13 cellular contexts compared by ENCODE assay signal in the genomic region with DNA sequence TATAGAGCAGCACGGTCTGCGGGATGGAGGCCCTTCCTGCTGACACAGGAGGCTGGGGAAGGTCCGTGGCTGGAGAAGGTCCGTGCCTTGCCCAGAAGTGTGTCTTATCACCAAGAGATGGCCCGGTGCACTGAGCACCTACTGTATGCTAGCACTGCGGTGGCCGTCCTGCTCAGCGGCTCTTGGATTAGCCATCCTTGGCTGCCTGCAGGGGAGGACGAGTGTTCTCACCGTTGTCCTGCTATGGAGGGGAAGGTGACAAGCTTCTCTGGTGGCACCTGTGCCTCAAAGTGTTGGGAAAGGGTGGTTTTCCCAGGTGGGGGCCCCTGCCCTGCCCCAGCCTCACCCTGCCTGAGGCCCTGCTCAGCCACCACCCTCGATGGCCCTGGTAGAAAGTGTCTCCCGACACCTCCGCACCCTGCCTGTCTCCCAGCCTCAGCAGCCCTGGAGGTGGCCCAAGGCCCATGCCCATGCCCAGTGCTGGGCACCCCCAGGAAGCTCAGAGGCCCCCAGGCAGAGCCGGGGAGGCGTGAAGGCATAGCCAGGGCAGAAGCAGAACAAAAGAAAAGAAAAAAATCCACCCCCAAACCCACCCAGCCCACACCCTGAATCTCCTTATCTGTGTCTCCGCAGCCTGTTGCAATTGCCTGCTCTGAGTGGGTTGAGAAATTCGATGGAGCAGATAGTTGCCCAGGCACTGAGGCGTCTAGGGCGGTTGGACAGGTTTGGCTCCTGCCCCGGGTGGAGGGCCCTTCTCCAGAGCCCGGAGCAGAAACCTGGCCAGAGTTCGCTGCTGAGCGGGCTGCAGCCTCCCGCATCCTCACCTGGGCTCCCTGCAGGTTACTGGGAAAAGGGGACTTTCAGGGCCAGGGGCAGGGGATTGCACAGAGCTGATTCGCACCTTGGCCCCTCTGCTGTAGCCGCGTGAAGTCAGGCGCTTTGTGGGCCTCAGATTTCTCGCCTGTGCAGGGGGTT. TPM values are rescaled to one million over a fixed set of nuclear protein-coding genes. Genes with fewer than 3 reads are reported as not detected.
DNase-seq lines count a peak whose midpoint lies in the region; ATAC-seq and TF ChIP-seq lines count a peak whose summit lies in the region.
"Had no signal": no experiment of that assay in that cellular context is flagged by ENCODE, and none has a peak within 500 bp of the region (broad histone marks: within the 10 kb centered on the region; RNA-seq: fewer than 3 reads in every experiment).

No MANE protein-coding gene starts in this region.

- H3K9me3 ChIP-seq in liver (ENCODE audit: control insufficient read depth in 4 of 4, low read length in 3 of 4) (no peaks in the 10 kb centered on the region), upper lobe of right lung (no peaks in the 10 kb centered on the region)
- H3K9me3 ChIP-seq: uterus had no signal

- no peak for TF ChIP-seq RAD21 in liver (IDR thresholded peaks at IDR 0.05)

- H3K36me3 ChIP-seq in liver (ENCODE audit: control insufficient read depth in 4 of 4, insufficient read depth in 3 of 4, low read depth in 1 of 4, low read length in 3 of 4), result no peaks in the 10 kb centered on the region
- no peaks in the 10 kb centered on the region for H3K36me3 ChIP-seq in upper lobe of right lung
- H3K36me3 ChIP-seq: uterus had no signal

- peak overlapping the region in 3 of 5 experiments; percentile 43 to 90 (median 45) for H3K27ac Mint-ChIP-seq in brain
- H3K27ac Mint-ChIP-seq in activated naive CD4-positive, alpha-beta T cell treated with anti-CD3 and anti-CD28 coated beads, Interleukin-2, amount 50 U/mL, for 72 hours, result no peak overlapping the region
- H3K27ac Mint-ChIP-seq: activated CD4-positive, alpha-beta T cell treated with anti-CD3 and anti-CD28 coated beads for 36 hours had no signal

- peak overlapping the region; percentile 20 to 47 for H3K9ac ChIP-seq in liver (ENCODE audit: low read depth in 1 of 2, low read length in 2 of 2)

- H3K4me1 Mint-ChIP-seq in brain, result peaks cover 49% of the 10 kb centered on the region
- H3K4me1 Mint-ChIP-seq: activated CD4-positive, alpha-beta T cell treated with anti-CD3 and anti-CD28 coated beads for 36 hours had no signal

- DNase-seq in LNCaP clone FGC (ENCODE audit: low read depth), result peak; percentile 84
- DNase-seq in upper lobe of right lung, result peak; percentile 89
- no peak for DNase-seq in activated naive CD4-positive, alpha-beta T cell treated with anti-CD3 and anti-CD28 coated beads, Interleukin-2, amount 50 U/mL, for 72 hours (ENCODE audit: low spot score in 2 of 2)
- DNase-seq: activated CD4-positive, alpha-beta T cell treated with anti-CD3 and anti-CD28 coated beads for 36 hours; activated effector memory CD4-positive, alpha-beta T cell treated with Interleukin-2 at 50 U/mL for 16 hours; mesenchymal stem cell; NCI-H2107 had no signal

- H3K9me3 Mint-ChIP-seq in brain, result no peaks in the 10 kb centered on the region
- no peaks in the 10 kb centered on the region for H3K9me3 Mint-ChIP-seq in activated naive CD4-positive, alpha-beta T cell treated with anti-CD3 and anti-CD28 coated beads, Interleukin-2, amount 50 U/mL, for 72 hours

- TF ChIP-seq CTCF in LNCaP clone FGC (IDR thresholded peaks at IDR 0.05; ENCODE audit: control insufficient read depth, extremely low read depth, insufficient read depth), result no peak
- no peak for TF ChIP-seq CTCF in brain (conservative IDR thresholded peaks at IDR 0.05)
- no peak for TF ChIP-seq CTCF in liver (IDR thresholded peaks at IDR 0.05; ENCODE audit: low read depth, low read length, missing input control)
- no peak for TF ChIP-seq CTCF in upper lobe of right lung (IDR thresholded peaks at IDR 0.05)

- peaks cover 1% of the 10 kb centered on the region for H3K27me3 Mint-ChIP-seq in brain
- H3K27me3 Mint-ChIP-seq: activated CD4-positive, alpha-beta T cell treated with anti-CD3 and anti-CD28 coated beads for 36 hours had no signal

- no peaks in the 10 kb centered on the region for H3K36me3 Mint-ChIP-seq in brain
- no peaks in the 10 kb centered on the region for H3K36me3 Mint-ChIP-seq in activated naive CD4-positive, alpha-beta T cell treated with anti-CD3 and anti-CD28 coated beads, Interleukin-2, amount 50 U/mL, for 72 hours

- ATAC-seq in upper lobe of right lung, result peak; percentile 69
- ATAC-seq in activated naive CD4-positive, alpha-beta T cell treated with anti-CD3 and anti-CD28 coated beads, Interleukin-2, amount 50 U/mL, for 72 hours, result no peak
- ATAC-seq in GM18498 (IDR thresholded peaks at IDR 0.05; ENCODE audit: unreplicated experiment), result no peak
- ATAC-seq in GM21576 (IDR thresholded peaks at IDR 0.05; ENCODE audit: unreplicated experiment), result no peak
- ATAC-seq: activated CD4-positive, alpha-beta T cell treated with anti-CD3 and anti-CD28 coated beads for 36 hours; Right ventricle myocardium inferior had no signal

- H3K27ac ChIP-seq in liver (ENCODE audit: low read depth in 1 of 2, low read length in 2 of 2), result peak overlapping the region; percentile 79 to 92
- peak overlapping the region; percentile 38 for H3K27ac ChIP-seq in upper lobe of right lung
- H3K27ac ChIP-seq: uterus had no signal

- intact Hi-C loops in upper lobe of right lung (cut with DNase I), result no loop called here

- WGBS in liver, result 49% methylated on average over 29 of the region's 29 CpGs

- H3K4me3 Mint-ChIP-seq in brain, result no peak overlapping the region
- H3K4me3 Mint-ChIP-seq: activated CD4-positive, alpha-beta T cell treated with anti-CD3 and anti-CD28 coated beads for 36 hours had no signal

- H3K27me3 ChIP-seq in liver (ENCODE audit: control insufficient read depth in 4 of 4, insufficient read depth in 4 of 4, low read length in 3 of 4) (no peaks in the 10 kb centered on the region), upper lobe of right lung (no peaks in the 10 kb centered on the region)
- H3K27me3 ChIP-seq: uterus had no signal

- H3K4me1 ChIP-seq in liver (ENCODE audit: control insufficient read depth in 4 of 4, insufficient read depth in 4 of 4, low read length in 3 of 4), result peaks cover 82 to 100% (median 91%) of the 10 kb centered on the region in 4 donors
- peaks cover 80% of the 10 kb centered on the region for H3K4me1 ChIP-seq in upper lobe of right lung

- peak overlapping the region; percentile 39 for H3K4me3 ChIP-seq in LNCaP clone FGC (ENCODE audit: low read depth, low read length)
- no peak overlapping the region for H3K4me3 ChIP-seq in liver (ENCODE audit: low read depth in 1 of 3, low read length in 3 of 3)
- no peak overlapping the region for H3K4me3 ChIP-seq in upper lobe of right lung
- H3K4me3 ChIP-seq: uterus had no signal

TF ChIP-seq in liver, 16 proteins besides CTCF, POLR2A, EP300 and RAD21 (continues in another document):
- peak in 1 of 2 donors; percentile 45 for TF ChIP-seq JUND (IDR thresholded peaks at IDR 0.05)
- no peak for TF ChIP-seq HNF4G (IDR thresholded peaks at IDR 0.05)
- no peak for TF ChIP-seq GABPA (IDR thresholded peaks at IDR 0.05 in 1 of 2, conservative IDR thresholded peaks at IDR 0.05 in 1 of 2)
- no peak for TF ChIP-seq NR2F2 (IDR thresholded peaks at IDR 0.05)
- TF ChIP-seq FOXA2 (IDR thresholded peaks at IDR 0.05), result no peak
- TF ChIP-seq, protein P1, sequence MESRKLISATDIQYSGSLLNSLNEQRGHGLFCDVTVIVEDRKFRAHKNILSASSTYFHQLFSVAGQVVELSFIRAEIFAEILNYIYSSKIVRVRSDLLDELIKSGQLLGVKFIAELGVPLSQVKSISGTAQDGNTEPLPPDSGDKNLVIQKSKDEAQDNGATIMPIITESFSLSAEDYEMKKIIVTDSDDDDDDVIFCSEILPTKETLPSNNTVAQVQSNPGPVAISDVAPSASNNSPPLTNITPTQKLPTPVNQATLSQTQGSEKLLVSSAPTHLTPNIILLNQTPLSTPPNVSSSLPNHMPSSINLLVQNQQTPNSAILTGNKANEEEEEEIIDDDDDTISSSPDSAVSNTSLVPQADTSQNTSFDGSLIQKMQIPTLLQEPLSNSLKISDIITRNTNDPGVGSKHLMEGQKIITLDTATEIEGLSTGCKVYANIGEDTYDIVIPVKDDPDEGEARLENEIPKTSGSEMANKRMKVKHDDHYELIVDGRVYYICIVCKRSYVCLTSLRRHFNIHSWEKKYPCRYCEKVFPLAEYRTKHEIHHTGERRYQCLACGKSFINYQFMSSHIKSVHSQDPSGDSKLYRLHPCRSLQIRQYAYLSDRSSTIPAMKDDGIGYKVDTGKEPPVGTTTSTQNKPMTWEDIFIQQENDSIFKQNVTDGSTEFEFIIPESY (IDR thresholded peaks at IDR 0.05), result no peak
- TF ChIP-seq, protein P2, sequence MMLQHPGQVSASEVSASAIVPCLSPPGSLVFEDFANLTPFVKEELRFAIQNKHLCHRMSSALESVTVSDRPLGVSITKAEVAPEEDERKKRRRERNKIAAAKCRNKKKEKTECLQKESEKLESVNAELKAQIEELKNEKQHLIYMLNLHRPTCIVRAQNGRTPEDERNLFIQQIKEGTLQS (IDR thresholded peaks at IDR 0.05), result no peak
- TF ChIP-seq, protein P3, sequence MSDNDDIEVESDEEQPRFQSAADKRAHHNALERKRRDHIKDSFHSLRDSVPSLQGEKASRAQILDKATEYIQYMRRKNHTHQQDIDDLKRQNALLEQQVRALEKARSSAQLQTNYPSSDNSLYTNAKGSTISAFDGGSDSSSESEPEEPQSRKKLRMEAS (IDR thresholded peaks at IDR 0.05), result peak; percentile 24
- no peak for TF ChIP-seq TAF1 (conservative IDR thresholded peaks at IDR 0.05)

RNA-seq across cellular contexts. Expression of a gene that starts 30.5 kb away (rescaled TPM):
- polyA plus RNA-seq in brain (ENCODE audit: insufficient read depth, low read depth, low replicate concordance) (29.9 TPM), liver (100 to 1,000 TPM in 1 of 2 donors, 10 to 100 TPM in 1; 46.8 to 101 TPM)
- total RNA-seq in liver (100 to 1,000 TPM in 1 of 2 donors, 10 to 100 TPM in 1; 41.5 to 116 TPM), upper lobe of right lung (80.6 TPM)
- 1 to 10 TPM in 1 of 2 donors, under 1 TPM in 1; 0.25 to 7.9 TPM for total RNA-seq in activated naive CD4-positive, alpha-beta T cell treated with anti-CD3 and anti-CD28 coated beads, Interleukin-2, amount 50 U/mL, for 72 hours

Comparison
In these comparisons a context has a peak if more than half of its experiments do, and no peak if none do; other contexts are left out.
1. DNase-seq: peak in LNCaP clone FGC (single experiment) and upper lobe of right lung (single experiment); none in activated naive CD4-positive, alpha-beta T cell treated with anti-CD3 and anti-CD28 coated beads, Interleukin-2, amount 50 U/mL, for 72 hours (0 of 2).
2. H3K27ac Mint-ChIP-seq: peak in brain (3 of 5); none in activated naive CD4-positive, alpha-beta T cell treated with anti-CD3 and anti-CD28 coated beads, Interleukin-2, amount 50 U/mL, for 72 hours (0 of 2).